ENCODE assay signal across 9 cellular contexts in genomic region chr2:27209621-27210401, GRCh38. TPM values are rescaled to one million over a fixed set of nuclear protein-coding genes. Genes with fewer than 3 reads are reported as not detected.
DNase-seq lines count a peak whose midpoint lies in the region; ATAC-seq and TF ChIP-seq lines count a peak whose summit lies in the region.
"Had no signal": no experiment of that assay in that cellular context is flagged by ENCODE, and none has a peak within 500 bp of the region (broad histone marks: within the 10 kb centered on the region; RNA-seq: fewer than 3 reads in every experiment).

No MANE protein-coding gene starts in this region.

- ATAC-seq in stimulated activated naive CD8-positive, alpha-beta T cell treated with anti-CD3 and anti-CD28 coated beads, Interleukin-15, amount 100 ng/mL, for 72 hours = no peak
- ATAC-seq in activated T-helper 17 cell treated with anti-CD3 and anti-CD28 coated beads, Interleukin-2, amount 50 U/mL, for 72 hours (replicated peaks) = no peak
- peak; percentile 44 for ATAC-seq in left colon
- ATAC-seq in HG02973 (IDR thresholded peaks at IDR 0.05; ENCODE audit: unreplicated experiment) = no peak
- ATAC-seq: left ventricle myocardium superior had no signal

- peaks cover 32% of the 10 kb centered on the region for H3K4me1 Mint-ChIP-seq in stimulated activated naive CD8-positive, alpha-beta T cell treated with anti-CD3 and anti-CD28 coated beads, Interleukin-15, Interleukin-2, amounts not matched to agents 100 ng/mL and 50 ng/mL, for 24 hours (ENCODE audit: low read depth)
- H3K4me1 Mint-ChIP-seq in stimulated activated naive CD8-positive, alpha-beta T cell treated with anti-CD3 and anti-CD28 coated beads, Interleukin-15, amount 100 ng/mL, for 72 hours = peaks cover 64% of the 10 kb centered on the region
- H3K4me1 Mint-ChIP-seq in activated T-helper 17 cell treated with anti-CD3 and anti-CD28 coated beads, Interleukin-2, amount 50 U/mL, for 72 hours = peaks cover 36% of the 10 kb centered on the region
- peaks cover 23% of the 10 kb centered on the region for H3K4me1 Mint-ChIP-seq in type B pancreatic cell (ENCODE audit: unreplicated experiment)

- intact Hi-C loops in left colon (cut with DNase I, micrococcal nuclease) = no loop called here

- peak overlapping the region; percentile 72 for H3K27ac Mint-ChIP-seq in stimulated activated naive CD8-positive, alpha-beta T cell treated with anti-CD3 and anti-CD28 coated beads, Interleukin-15, Interleukin-2, amounts not matched to agents 100 ng/mL and 50 ng/mL, for 24 hours
- peak overlapping the region in 1 of 2 donors; percentile 47 for H3K27ac Mint-ChIP-seq in stimulated activated naive CD8-positive, alpha-beta T cell treated with anti-CD3 and anti-CD28 coated beads, Interleukin-15, amount 100 ng/mL, for 72 hours
- no peak overlapping the region for H3K27ac Mint-ChIP-seq in activated T-helper 17 cell treated with anti-CD3 and anti-CD28 coated beads, Interleukin-2, amount 50 U/mL, for 72 hours
- peak overlapping the region; percentile 94 for H3K27ac Mint-ChIP-seq in type B pancreatic cell

- peaks cover 65% of the 10 kb centered on the region for H3K36me3 Mint-ChIP-seq in stimulated activated naive CD8-positive, alpha-beta T cell treated with anti-CD3 and anti-CD28 coated beads, Interleukin-15, Interleukin-2, amounts not matched to agents 100 ng/mL and 50 ng/mL, for 24 hours (ENCODE audit: low read depth)
- H3K36me3 Mint-ChIP-seq in activated T-helper 17 cell treated with anti-CD3 and anti-CD28 coated beads, Interleukin-2, amount 50 U/mL, for 72 hours (ENCODE audit: low read depth) = peaks cover 65% of the 10 kb centered on the region
- peaks cover 27% of the 10 kb centered on the region for H3K36me3 Mint-ChIP-seq in type B pancreatic cell

- DNase-seq in stimulated activated naive CD8-positive, alpha-beta T cell treated with anti-CD3 and anti-CD28 coated beads, Interleukin-15, amount 100 ng/mL, for 72 hours = no peak
- DNase-seq in left colon = no peak
- DNase-seq in type B pancreatic cell (ENCODE audit: extremely low spot score, unreplicated experiment) = no peak
- no peak for DNase-seq in EL
- no peak for DNase-seq in GM03348 (ENCODE audit: low spot score)
- DNase-seq: left ventricle myocardium superior had no signal

- H3K27me3 Mint-ChIP-seq in stimulated activated naive CD8-positive, alpha-beta T cell treated with anti-CD3 and anti-CD28 coated beads, Interleukin-15, Interleukin-2, amounts not matched to agents 100 ng/mL and 50 ng/mL, for 24 hours = no peaks in the 10 kb centered on the region
- H3K27me3 Mint-ChIP-seq in stimulated activated naive CD8-positive, alpha-beta T cell treated with anti-CD3 and anti-CD28 coated beads, Interleukin-15, amount 100 ng/mL, for 72 hours = no peaks in the 10 kb centered on the region
- no peaks in the 10 kb centered on the region for H3K27me3 Mint-ChIP-seq in activated T-helper 17 cell treated with anti-CD3 and anti-CD28 coated beads, Interleukin-2, amount 50 U/mL, for 72 hours
- no peaks in the 10 kb centered on the region for H3K27me3 Mint-ChIP-seq in type B pancreatic cell

- no peak for TF ChIP-seq CTCF in type B pancreatic cell (conservative IDR thresholded peaks at IDR 0.05)

- H3K4me3 Mint-ChIP-seq in stimulated activated naive CD8-positive, alpha-beta T cell treated with anti-CD3 and anti-CD28 coated beads, Interleukin-15, Interleukin-2, amounts not matched to agents 100 ng/mL and 50 ng/mL, for 24 hours = peak overlapping the region; percentile 72
- H3K4me3 Mint-ChIP-seq in stimulated activated naive CD8-positive, alpha-beta T cell treated with anti-CD3 and anti-CD28 coated beads, Interleukin-15, amount 100 ng/mL, for 72 hours = peak overlapping the region in 1 of 2 donors; percentile 42
- peak overlapping the region; percentile 36 for H3K4me3 Mint-ChIP-seq in activated T-helper 17 cell treated with anti-CD3 and anti-CD28 coated beads, Interleukin-2, amount 50 U/mL, for 72 hours
- H3K4me3 Mint-ChIP-seq in type B pancreatic cell = peak overlapping the region; percentile 78

- H3K9me3 Mint-ChIP-seq in stimulated activated naive CD8-positive, alpha-beta T cell treated with anti-CD3 and anti-CD28 coated beads, Interleukin-15, Interleukin-2, amounts not matched to agents 100 ng/mL and 50 ng/mL, for 24 hours = no peaks in the 10 kb centered on the region
- H3K9me3 Mint-ChIP-seq in stimulated activated naive CD8-positive, alpha-beta T cell treated with anti-CD3 and anti-CD28 coated beads, Interleukin-15, amount 100 ng/mL, for 72 hours = no peaks in the 10 kb centered on the region
- H3K9me3 Mint-ChIP-seq in activated T-helper 17 cell treated with anti-CD3 and anti-CD28 coated beads, Interleukin-2, amount 50 U/mL, for 72 hours = no peaks in the 10 kb centered on the region
- no peaks in the 10 kb centered on the region for H3K9me3 Mint-ChIP-seq in type B pancreatic cell

RNA-seq across cellular contexts. Expression of gene ATRAID, which starts 2.0 kb away (rescaled TPM):
- total RNA-seq in activated T-helper 17 cell treated with anti-CD3 and anti-CD28 coated beads, Interleukin-2, amount 50 U/mL, for 72 hours = 10 to 100 TPM; 45.9 to 59.2 TPM
- 10 to 100 TPM; 75.3 to 98.2 TPM for total RNA-seq in left colon
- 97.4 and 103 TPM in 2 replicates for total RNA-seq in type B pancreatic cell (ENCODE audit: low replicate concordance)

RNA-seq across cellular contexts. Expression of gene SLC5A6, which starts 2.3 kb away (rescaled TPM):
- total RNA-seq in activated T-helper 17 cell treated with anti-CD3 and anti-CD28 coated beads, Interleukin-2, amount 50 U/mL, for 72 hours = 10 to 100 TPM; 33.8 to 72.0 TPM
- total RNA-seq in left colon (10 to 100 TPM; 20.6 to 30.5 TPM), type B pancreatic cell (ENCODE audit: low replicate concordance) (63.6 and 76.3 TPM in 2 replicates)

RNA-seq across cellular contexts. Expression of gene CAD, which starts 7.4 kb away (rescaled TPM):
- total RNA-seq in activated T-helper 17 cell treated with anti-CD3 and anti-CD28 coated beads, Interleukin-2, amount 50 U/mL, for 72 hours = 100 to 1,000 TPM in 1 of 2 donors, 10 to 100 TPM in 1; 54.0 to 106 TPM
- total RNA-seq in left colon (10 to 100 TPM; 13.9 to 23.7 TPM), type B pancreatic cell (ENCODE audit: low replicate concordance) (51.6 and 85.1 TPM in 2 replicates)

RNA-seq across cellular contexts. Expression of gene SLC30A3, which starts 53.0 kb away (rescaled TPM):
- under 1 TPM in 1 of 2 donors, not detected in 1; 0.50 TPM for total RNA-seq in activated T-helper 17 cell treated with anti-CD3 and anti-CD28 coated beads, Interleukin-2, amount 50 U/mL, for 72 hours
- total RNA-seq in left colon (not detected), type B pancreatic cell (ENCODE audit: low replicate concordance) (0.19 and 0.53 TPM in 2 replicates)
